22 cellular contexts compared by ENCODE assay signal in genomic region chr3:41323860-41324259, GRCh38.
"Had no signal": no experiment of that assay in that cellular context is flagged by ENCODE, and none has a peak within 500 bp of the region (broad histone marks: within the 10 kb centered on the region; RNA-seq: fewer than 3 reads in every experiment).

No MANE protein-coding gene starts in this region.

- H3K79me2 ChIP-seq: hepatocyte had no signal

- H3K4me3 ChIP-seq: adrenal gland, body of pancreas, coronary artery, dorsolateral prefrontal cortex, gastroesophageal sphincter, hepatocyte, lower lobe of right lung, skin epidermis, thoracic aorta had no signal

- H3K4me2 ChIP-seq: hepatocyte had no signal

- H3K36me3 ChIP-seq: adrenal gland, gastroesophageal sphincter, lower lobe of right lung, thoracic aorta had no signal

- DNase-seq: activated CD4-positive, alpha-beta T cell treated with anti-CD3 and anti-CD28 coated beads for 48 hours; activated CD4-positive, alpha-beta T cell treated with anti-CD3 and anti-CD28 coated beads, Interleukin-2, amount 50 U/mL, for 48 hours; activated CD8-positive, alpha-beta memory T cell treated with anti-CD3 and anti-CD28 coated beads for 24 hours; activated effector memory CD4-positive, alpha-beta T cell treated with Interleukin-2 at 50 U/mL for 16 hours; activated naive CD4-positive, alpha-beta T cell treated with Interleukin-2 at 50 U/mL for 16 hours; activated naive CD8-positive, alpha-beta T cell treated with anti-CD3 and anti-CD28 coated beads for 36 hours; adrenal gland; aorta; body of pancreas; dorsolateral prefrontal cortex; effector memory CD4-positive, alpha-beta T cell; erythroblast; lower lobe of right lung; mesenchymal stem cell; stimulated activated CD4-positive, alpha-beta T cell treated with anti-CD3 and anti-CD28 coated beads, Interleukin-4, amount 100 ng/mL, for 24 hours; trophoblast cell had no signal

- H2AFZ ChIP-seq: hepatocyte had no signal

- H3K4me1 ChIP-seq: adrenal gland, body of pancreas, gastroesophageal sphincter, lower lobe of right lung had no signal

- H3K27me3 ChIP-seq: adrenal gland, body of pancreas, dorsolateral prefrontal cortex, gastroesophageal sphincter, hepatocyte had no signal

- H3K9me3 ChIP-seq: adrenal gland, body of pancreas, gastroesophageal sphincter, lower lobe of right lung, thoracic aorta had no signal

- H3K27ac ChIP-seq: adrenal gland, body of pancreas, coronary artery, dorsolateral prefrontal cortex, gastroesophageal sphincter, hepatocyte, lower lobe of right lung, skin epidermis, thoracic aorta, VCaP had no signal
